In the genomic region with DNA sequence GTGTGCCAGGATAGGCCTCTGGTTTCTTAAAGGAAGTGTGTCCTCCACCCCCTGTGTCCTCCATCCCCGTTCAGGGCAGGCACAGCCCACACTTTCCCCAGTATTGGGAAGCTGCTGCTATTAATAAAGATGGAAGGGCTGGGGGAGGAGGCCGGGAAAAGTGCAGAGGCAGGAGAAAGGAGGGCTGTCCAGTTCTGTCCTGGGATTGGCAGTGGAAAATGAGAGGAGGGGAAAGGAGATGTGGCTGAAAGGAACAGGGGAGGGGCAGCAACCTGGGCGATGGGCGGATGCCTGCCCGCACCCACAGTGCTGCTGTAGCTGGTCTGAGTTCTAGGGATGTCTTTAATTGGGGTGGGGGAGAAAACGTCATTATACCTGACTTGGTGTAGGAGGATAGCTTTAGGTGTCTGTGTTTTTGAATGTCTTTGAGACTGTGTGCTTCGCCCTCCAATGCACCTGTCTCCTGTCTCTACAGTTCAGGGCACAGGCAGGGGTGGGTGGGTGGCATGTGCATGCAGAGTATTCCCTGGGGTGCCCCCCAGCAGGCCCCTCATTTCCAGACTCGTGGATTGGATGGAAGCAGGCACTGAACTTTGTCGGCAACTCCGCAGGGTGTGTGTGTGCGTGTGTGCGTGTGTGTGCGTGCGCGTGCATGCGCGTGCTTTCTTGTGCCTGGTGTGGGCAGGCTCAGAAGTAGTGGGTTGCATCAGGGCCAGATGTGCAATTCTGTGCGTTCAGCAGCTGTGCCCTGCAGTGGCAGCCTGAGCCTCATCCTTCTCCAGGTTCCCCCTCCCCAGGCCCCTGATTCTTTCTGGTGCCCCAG, we compare ENCODE assay signal across 8 cellular contexts. TPM values are rescaled to one million over a fixed set of nuclear protein-coding genes. Genes with fewer than 3 reads are reported as not detected.
DNase-seq lines count a peak whose midpoint lies in the region; ATAC-seq and TF ChIP-seq lines count a peak whose summit lies in the region.

No MANE protein-coding gene starts in this region.

- H3K9me2 ChIP-seq in DOHH2 (replicated peaks; ENCODE audit: control insufficient read depth, low read length) (no peaks in the 10 kb centered on the region), OCI-LY1 (ENCODE audit: low read depth, low read length) (no peaks in the 10 kb centered on the region)

- no peaks in the 10 kb centered on the region for H3K9me3 ChIP-seq in DOHH2 (ENCODE audit: control insufficient read depth, insufficient read depth, low read length)
- no peaks in the 10 kb centered on the region for H3K9me3 ChIP-seq in OCI-LY1 (ENCODE audit: low read length)
- H3K9me3 ChIP-seq in sigmoid colon = no peaks in the 10 kb centered on the region

- H3K36me3 ChIP-seq in DOHH2 (ENCODE audit: control insufficient read depth, low read length) (peaks cover 60% of the 10 kb centered on the region), OCI-LY1 (ENCODE audit: insufficient read depth, low read length) (no peaks in the 10 kb centered on the region), sigmoid colon (peaks cover 0 to 8% (median 0%) of the 10 kb centered on the region in 4 donors)

- TF ChIP-seq EP300 in sigmoid colon (IDR thresholded peaks at IDR 0.05) = no peak

- TF ChIP-seq CTCF in DOHH2 (IDR thresholded peaks at IDR 0.05; ENCODE audit: low read depth, low read length, poor library complexity, severe bottlenecking) (no peak), OCI-LY1 (IDR thresholded peaks at IDR 0.05; ENCODE audit: low read length) (no peak), sigmoid colon (IDR thresholded peaks at IDR 0.05) (no peak)

- H3K27me3 ChIP-seq in DOHH2 (ENCODE audit: control insufficient read depth, low read length) = no peaks in the 10 kb centered on the region
- no peaks in the 10 kb centered on the region for H3K27me3 ChIP-seq in OCI-LY1 (ENCODE audit: insufficient read depth, low read length)
- H3K27me3 ChIP-seq in sigmoid colon = no peaks in the 10 kb centered on the region

- H2AFZ ChIP-seq in OCI-LY1 (ENCODE audit: low read length) = no peak overlapping the region

- WGBS in sigmoid colon, 2 donors = 12 to 18% methylated on average over 18 of the region's 18 CpGs

- H3K4me1 ChIP-seq in DOHH2 (ENCODE audit: control insufficient read depth, low read length) = peaks cover 62% of the 10 kb centered on the region
- peaks cover 59% of the 10 kb centered on the region for H3K4me1 ChIP-seq in OCI-LY1 (ENCODE audit: insufficient read depth, low read length, severe bottlenecking)
- H3K4me1 ChIP-seq in sigmoid colon = peaks cover 0 to 64% (median 61%) of the 10 kb centered on the region in 4 donors

- H4K20me1 ChIP-seq in DOHH2 (ENCODE audit: control insufficient read depth, insufficient read depth, low read depth, low read length) = peaks cover 10% of the 10 kb centered on the region
- H4K20me1 ChIP-seq in OCI-LY1 (ENCODE audit: insufficient read depth, low read length) = no peaks in the 10 kb centered on the region

- peak overlapping the region; percentile 95 for H3K27ac ChIP-seq in DOHH2 (ENCODE audit: low read depth, low read length)
- peak overlapping the region; percentile 98 for H3K27ac ChIP-seq in OCI-LY1 (ENCODE audit: low read depth, low read length, poor library complexity, severe bottlenecking)
- H3K27ac ChIP-seq in sigmoid colon = peak overlapping the region; percentile 92 to 100 (median 99)

- intact Hi-C loops in left ventricle myocardium superior (cut with micrococcal nuclease) = no loop called here
- intact Hi-C loops in sigmoid colon (cut with DNase I) = loop anchor here (2.0 to 10.0 kb wide), 3 partner anchors 52 to 252 kb away; partner anchors contain the start of gene NFKB2

- DNase-seq in amniotic epithelial cell (ENCODE audit: low read depth) (peak; percentile 54), left ventricle myocardium superior (peak; percentile 62), sigmoid colon (no peak), NCI-H2171 (lab: John Stamatoyannopoulos, UW) (no peak)

- H3F3A ChIP-seq in DOHH2 (ENCODE audit: control insufficient read depth, insufficient read depth) = peaks cover 52% of the 10 kb centered on the region
- H3F3A ChIP-seq in OCI-LY1 (ENCODE audit: insufficient read depth, low read length) = peaks cover 3% of the 10 kb centered on the region; the same call in 1 of the 2 replicates

- no peak for TF ChIP-seq POLR2A in sigmoid colon (IDR thresholded peaks at IDR 0.05)

- H3K79me2 ChIP-seq in DOHH2 (ENCODE audit: control insufficient read depth, low read length) = peaks cover 86% of the 10 kb centered on the region
- H3K79me2 ChIP-seq in OCI-LY1 (ENCODE audit: insufficient read depth, low read length) = peaks cover 5% of the 10 kb centered on the region; the same call in 1 of the 2 replicates

- peak; percentile 14 for ATAC-seq in left ventricle myocardium superior
- no peak for ATAC-seq in GM18511 (IDR thresholded peaks at IDR 0.05; ENCODE audit: unreplicated experiment)
- no peak for ATAC-seq in HG03469 (IDR thresholded peaks at IDR 0.05; ENCODE audit: unreplicated experiment)

- H3K9ac ChIP-seq in OCI-LY1 (ENCODE audit: low read length) = peak overlapping the region; percentile 90

- H3K4me3 ChIP-seq in DOHH2 (ENCODE audit: low read length) (peak overlapping the region; percentile 91), OCI-LY1 (ENCODE audit: low read depth, low read length, poor library complexity, severe bottlenecking) (peak overlapping the region; percentile 90), sigmoid colon (peak overlapping the region; percentile 57 to 97 (median 88))

- H3K4me2 ChIP-seq in DOHH2 (ENCODE audit: low read length) (peak overlapping the region; percentile 91), OCI-LY1 (ENCODE audit: low read length) (peak overlapping the region; percentile 94)

RNA-seq across cellular contexts. Expression of gene TRIM8, which starts 2.5 kb away (rescaled TPM):
- 117 TPM for total RNA-seq in left ventricle myocardium superior
- 10 to 100 TPM; 58.9 to 88.6 (median 67.1) TPM for total RNA-seq in sigmoid colon
- polyA plus RNA-seq in sigmoid colon = 10 to 100 TPM; 25.0 to 53.0 (median 46.8) TPM

Comparison
In these comparisons a context has a peak if more than half of its experiments do, and no peak if none do; other contexts are left out.
1. DNase-seq: peak in amniotic epithelial cell (single experiment) and left ventricle myocardium superior (single experiment); none in sigmoid colon (single experiment) and NCI-H2171 (single experiment).
2. Peak in every context shown above with its lines, with median percentiles within 50 percentile points of each other: H3K27ac ChIP-seq and H3K4me3 ChIP-seq.